Comparison of ENCODE assay signal across 11 cellular contexts in genomic region chr5:127410906-127411780, GRCh38.
DNase-seq lines count a peak whose midpoint lies in the region; ATAC-seq and TF ChIP-seq lines count a peak whose summit lies in the region.
"Had no signal": no experiment of that assay in that cellular context is flagged by ENCODE, and none has a peak within 500 bp of the region (broad histone marks: within the 10 kb centered on the region; RNA-seq: fewer than 3 reads in every experiment).

No MANE protein-coding gene starts in this region.

- H3K79me2 ChIP-seq in OCI-LY3 (ENCODE audit: low read length) (no peaks in the 10 kb centered on the region), Karpas-422 (ENCODE audit: low read length) (no peaks in the 10 kb centered on the region)

- DNase-seq in GM13976 (ENCODE audit: low spot score) (peak; percentile 57), amygdala (lab: John Stamatoyannopoulos, UW) (no peak), left ventricle myocardium superior (no peak), Karpas-422 (no peak)
- DNase-seq in CD4-positive, alpha-beta memory T cell: no peak
- DNase-seq: stimulated activated naive B cell treated with anti-CD40 and anti-IgM and Interleukin-4, amounts not matched to agents 10 μg/mL and 1 μg/mL and 100 μg/mL, for 72 hours had no signal

- no peaks in the 10 kb centered on the region for H3K9me2 ChIP-seq in Karpas-422 (replicated peaks; ENCODE audit: insufficient read depth, low read length)

- H2AFZ ChIP-seq in OCI-LY3 (ENCODE audit: low read depth, low read length): no peak overlapping the region
- no peak overlapping the region for H2AFZ ChIP-seq in Karpas-422 (ENCODE audit: low read length)

- H3K36me3 ChIP-seq in OCI-LY3 (replicated peaks; ENCODE audit: low read depth, low read length) (no peaks in the 10 kb centered on the region), Karpas-422 (ENCODE audit: insufficient read depth, low read length) (no peaks in the 10 kb centered on the region)
- H3K36me3 ChIP-seq in CD4-positive, alpha-beta memory T cell (ENCODE audit: insufficient read depth, low read length): no peaks in the 10 kb centered on the region
- H3K36me3 ChIP-seq: breast epithelium had no signal

- peak overlapping the region in 1 of 8 donors; percentile 26 for H3K4me3 Mint-ChIP-seq in CD4-positive, alpha-beta memory T cell
- H3K4me3 Mint-ChIP-seq: neural crest cell; stimulated activated naive B cell treated with anti-CD40 and anti-IgM and Interleukin-4, amounts not matched to agents 10 μg/mL and 1 μg/mL and 100 μg/mL, for 72 hours had no signal

- peak overlapping the region; percentile 56 for H3K4me2 ChIP-seq in OCI-LY3 (ENCODE audit: low read length)
- no peak overlapping the region for H3K4me2 ChIP-seq in Karpas-422 (ENCODE audit: low read depth, low read length, poor library complexity, severe bottlenecking)

- CTCF ChIA-PET in CD4-positive, alpha-beta memory T cell (lab: Charles Lee; ENCODE audit: partially characterized antibody): no interaction called here

- no peak overlapping the region for H3K4me3 ChIP-seq in OCI-LY3 (ENCODE audit: low read length)
- no peak overlapping the region for H3K4me3 ChIP-seq in CD4-positive, alpha-beta memory T cell (ENCODE audit: low read length in 2 of 2)
- H3K4me3 ChIP-seq in Karpas-422 (ENCODE audit: low read length): no peak overlapping the region

- no peaks in the 10 kb centered on the region for H3K9me3 Mint-ChIP-seq in CD4-positive, alpha-beta memory T cell
- H3K9me3 Mint-ChIP-seq: neural crest cell had no signal

- H3K9ac ChIP-seq in OCI-LY3 (ENCODE audit: low read length) (no peak overlapping the region), Karpas-422 (ENCODE audit: low read length) (no peak overlapping the region)

- peaks cover 14% of the 10 kb centered on the region for H3K4me1 ChIP-seq in OCI-LY3 (ENCODE audit: low read length)
- no peaks in the 10 kb centered on the region for H3K4me1 ChIP-seq in CD4-positive, alpha-beta memory T cell (ENCODE audit: insufficient read depth, low read length)
- H3K4me1 ChIP-seq in Karpas-422 (ENCODE audit: low read length): no peaks in the 10 kb centered on the region
- H3K4me1 ChIP-seq: breast epithelium had no signal

- intact Hi-C loops in CD4-positive, alpha-beta memory T cell (cut with micrococcal nuclease): no loop called here
- intact Hi-C loops in left ventricle myocardium superior (cut with micrococcal nuclease): no loop called here

- H3K27me3 ChIP-seq in OCI-LY3 (ENCODE audit: low read depth, low read length) (no peaks in the 10 kb centered on the region), Karpas-422 (ENCODE audit: low read length) (no peaks in the 10 kb centered on the region)
- no peaks in the 10 kb centered on the region for H3K27me3 ChIP-seq in CD4-positive, alpha-beta memory T cell (ENCODE audit: insufficient read depth, low read length)
- H3K27me3 ChIP-seq: breast epithelium had no signal

- ATAC-seq in GM19467 (IDR thresholded peaks at IDR 0.05; ENCODE audit: unreplicated experiment) (peak; percentile 65), HG03025 (IDR thresholded peaks at IDR 0.05; ENCODE audit: low FRiP score, unreplicated experiment) (peak; percentile 57), left ventricle myocardium superior (no peak)

- in situ Hi-C loops in GM13976 (cut with MboI; ENCODE audit: low sequenced_read_pairs, unreplicated experiment): no loop called here

- H3K4me1 Mint-ChIP-seq in CD4-positive, alpha-beta memory T cell: peaks cover 0 to 9% (median under 1%) of the 10 kb centered on the region in 4 donors

- peaks cover 2 to 6% of the 10 kb centered on the region in 2 donors for H3K27me3 Mint-ChIP-seq in CD4-positive, alpha-beta memory T cell
- H3K27me3 Mint-ChIP-seq: stimulated activated naive B cell treated with anti-CD40 and anti-IgM and Interleukin-4, amounts not matched to agents 10 μg/mL and 1 μg/mL and 100 μg/mL, for 72 hours had no signal

- TF ChIP-seq CTCF in GM13976 (IDR thresholded peaks at IDR 0.05; ENCODE audit: borderline replicate concordance, control extremely low read depth, extremely low read depth, insufficient read depth, missing control alignments): no peak
- TF ChIP-seq CTCF in OCI-LY3 (IDR thresholded peaks at IDR 0.05; ENCODE audit: low read depth, low read length): no peak

- H3K27ac ChIP-seq in OCI-LY3 (ENCODE audit: low read length): no peak overlapping the region
- H3K27ac ChIP-seq in CD4-positive, alpha-beta memory T cell (ENCODE audit: low read depth, low read length): no peak overlapping the region
- H3K27ac ChIP-seq in Karpas-422 (ENCODE audit: low read length): no peak overlapping the region
- H3K27ac ChIP-seq: breast epithelium had no signal

- no peak overlapping the region for H3K27ac Mint-ChIP-seq in CD4-positive, alpha-beta memory T cell
- H3K27ac Mint-ChIP-seq: stimulated activated naive B cell treated with anti-CD40 and anti-IgM and Interleukin-4, amounts not matched to agents 10 μg/mL and 1 μg/mL and 100 μg/mL, for 72 hours had no signal

- H4K20me1 ChIP-seq in OCI-LY3 (ENCODE audit: insufficient read depth, low read length): no peaks in the 10 kb centered on the region
- H4K20me1 ChIP-seq in Karpas-422 (ENCODE audit: insufficient read depth, low read depth, low read length): no peaks in the 10 kb centered on the region

- POLR2A ChIA-PET in CD4-positive, alpha-beta memory T cell (lab: Charles Lee; ENCODE audit: partially characterized antibody): no interaction called here

- H3K36me3 Mint-ChIP-seq in CD4-positive, alpha-beta memory T cell: no peaks in the 10 kb centered on the region
- H3K36me3 Mint-ChIP-seq: stimulated activated naive B cell treated with anti-CD40 and anti-IgM and Interleukin-4, amounts not matched to agents 10 μg/mL and 1 μg/mL and 100 μg/mL, for 72 hours had no signal

- H3K9me3 ChIP-seq in OCI-LY3 (ENCODE audit: insufficient read depth, low read length): no peaks in the 10 kb centered on the region
- H3K9me3 ChIP-seq in CD4-positive, alpha-beta memory T cell (ENCODE audit: control insufficient read depth in 1 of 2, low read length in 2 of 2): no peaks in the 10 kb centered on the region
- H3K9me3 ChIP-seq in Karpas-422 (ENCODE audit: low read length): no peaks in the 10 kb centered on the region
- H3K9me3 ChIP-seq: breast epithelium had no signal
